9 cellular contexts compared by ENCODE assay signal in the genomic region with DNA sequence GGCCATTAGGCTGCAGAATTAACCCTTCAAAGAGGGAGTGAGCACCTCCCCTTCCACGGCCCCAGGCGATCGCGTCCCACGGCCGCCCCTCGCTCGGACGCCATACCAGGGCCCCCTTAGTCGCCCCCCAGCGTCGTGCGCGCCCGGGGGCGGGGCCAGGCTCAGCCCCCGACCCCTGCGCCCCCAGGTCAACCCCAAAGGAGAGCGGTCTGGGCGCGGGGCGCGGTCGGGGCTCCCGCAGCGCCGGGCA. TPM values are rescaled to one million over a fixed set of nuclear protein-coding genes. Genes with fewer than 3 reads are reported as not detected.
DNase-seq lines count a peak whose midpoint lies in the region; ATAC-seq, FAIRE-seq and TF ChIP-seq lines count a peak whose summit lies in the region.
"Had no signal": no experiment of that assay in that cellular context is flagged by ENCODE, and none has a peak within 500 bp of the region (broad histone marks: within the 10 kb centered on the region; RNA-seq: fewer than 3 reads in every experiment).

No MANE protein-coding gene starts in this region.

- H3K4me3 ChIP-seq in keratinocyte (ENCODE audit: control insufficient read depth in 2 of 3, extremely low read depth in 1 of 3, insufficient read depth in 2 of 3, low read depth in 1 of 3, low read length in 3 of 3) (peak overlapping the region; percentile 67 to 82 (median 77)), stomach smooth muscle (ENCODE audit: low read length in 2 of 2) (peak overlapping the region; percentile 59 to 92)

- dilution Hi-C loops in keratinocyte (cut with MboI; ENCODE audit: extremely low pct_ligation_motif_present, low sequenced_read_pairs): no loop called here

- peak overlapping the region; percentile 99 for H3K4me2 ChIP-seq in keratinocyte (ENCODE audit: control insufficient read depth, extremely low read depth, insufficient read depth, low read depth, low read length)

- H3K36me3 Mint-ChIP-seq in activated naive CD8-positive, alpha-beta T cell treated with anti-CD3 and anti-CD28 coated beads, Interleukin-2, amount 10 ng/mL, durations not matched to agents 7 days and 5 days: peaks cover 13% of the 10 kb centered on the region

- H4K20me1 ChIP-seq in keratinocyte (ENCODE audit: control insufficient read depth, extremely low read depth, insufficient read depth, low read length): peaks cover 10% of the 10 kb centered on the region

- no peak for FAIRE-seq in keratinocyte (lab: Jason Lieb, UNC)
- no peak for FAIRE-seq in D721Med (lab: Jason Lieb, UNC)

- H3K27ac Mint-ChIP-seq in activated naive CD8-positive, alpha-beta T cell treated with anti-CD3 and anti-CD28 coated beads, Interleukin-2, amount 10 ng/mL, durations not matched to agents 7 days and 5 days: peak overlapping the region; percentile 89

- H3K79me2 ChIP-seq in keratinocyte (ENCODE audit: control insufficient read depth, insufficient read depth, low read length): peaks cover 50% of the 10 kb centered on the region

- DNase-seq in NCI-H2227 (lab: John Stamatoyannopoulos, UW; ENCODE audit: unreplicated experiment) (peak; percentile 53), NCI-H2227 treated with DMSO at 0.1 percent for 48 hours (lab: John Stamatoyannopoulos, UW) (no peak), keratinocyte (ENCODE audit: low read depth, low spot score) (no peak), D721Med (ENCODE audit: insufficient read length, low spot score) (no peak), epidermal melanocyte (ENCODE audit: insufficient read length, low spot score) (no peak)
- DNase-seq in activated naive CD8-positive, alpha-beta T cell treated with anti-CD3 and anti-CD28 coated beads, Interleukin-2, amount 10 ng/mL, durations not matched to agents 7 days and 5 days: no peak

- H2AFZ ChIP-seq in keratinocyte (ENCODE audit: control insufficient read depth, low read length): no peak overlapping the region

- H3K27ac ChIP-seq in keratinocyte (ENCODE audit: control insufficient read depth, insufficient read depth, low read length) (peak overlapping the region; percentile 95), stomach smooth muscle (ENCODE audit: low read length) (peak overlapping the region; percentile 97)

- peak overlapping the region; percentile 95 for H3K4me3 Mint-ChIP-seq in activated naive CD8-positive, alpha-beta T cell treated with anti-CD3 and anti-CD28 coated beads, Interleukin-2, amount 10 ng/mL, durations not matched to agents 7 days and 5 days

- peaks cover 6% of the 10 kb centered on the region for H3K9me1 ChIP-seq in keratinocyte (ENCODE audit: control insufficient read depth, extremely low read depth, insufficient read depth, low read length)

- POLR2A ChIA-PET in activated naive CD8-positive, alpha-beta T cell treated with anti-CD3 and anti-CD28 coated beads, Interleukin-2, amount 10 ng/mL, durations not matched to agents 7 days and 5 days (lab: Charles Lee): interaction anchor here (0.6 to 7.4 kb wide), 17 partner anchors 7 to 206 kb away, joined by 3 to 94 read pairs (median 6); partner anchors contain the start of genes ACAP1, CHRNB1, FGF11 and NEURL4

- H3K27me3 ChIP-seq in keratinocyte (ENCODE audit: control insufficient read depth, extremely low read depth, insufficient read depth, low read length) (no peaks in the 10 kb centered on the region), stomach smooth muscle (ENCODE audit: control insufficient read depth in 1 of 2, insufficient read depth in 2 of 2, low read length in 2 of 2) (no peaks in the 10 kb centered on the region)

- no peak for ATAC-seq in activated naive CD8-positive, alpha-beta T cell treated with anti-CD3 and anti-CD28 coated beads, Interleukin-2, amount 10 ng/mL, durations not matched to agents 7 days and 5 days (ENCODE audit: low read depth)
- no peak for ATAC-seq in HG02852 (IDR thresholded peaks at IDR 0.05; ENCODE audit: unreplicated experiment)

- H3K9ac ChIP-seq in keratinocyte (ENCODE audit: control insufficient read depth, extremely low read depth, insufficient read depth, low read length) (peak overlapping the region; percentile 75), stomach smooth muscle (ENCODE audit: low read length in 2 of 2) (peak overlapping the region; percentile 88 to 93)

- no peak for TF ChIP-seq CTCF in keratinocyte (optimal IDR thresholded peaks at IDR 0.05 in 1 of 3, IDR thresholded peaks at IDR 0.05 in 1 of 3, conservative IDR thresholded peaks at IDR 0.05 in 1 of 3; ENCODE audit: extremely low read depth in 1 of 3, insufficient read depth in 2 of 3, low read length in 3 of 3)
- no peak for TF ChIP-seq CTCF in D721Med (IDR thresholded peaks at IDR 0.05; ENCODE audit: insufficient read depth, missing control alignments)

- peaks cover 49% of the 10 kb centered on the region for H3K4me1 Mint-ChIP-seq in activated naive CD8-positive, alpha-beta T cell treated with anti-CD3 and anti-CD28 coated beads, Interleukin-2, amount 10 ng/mL, durations not matched to agents 7 days and 5 days

- H3K27me3 Mint-ChIP-seq in activated naive CD8-positive, alpha-beta T cell treated with anti-CD3 and anti-CD28 coated beads, Interleukin-2, amount 10 ng/mL, durations not matched to agents 7 days and 5 days: no peaks in the 10 kb centered on the region

- H3K9me3 Mint-ChIP-seq in activated naive CD8-positive, alpha-beta T cell treated with anti-CD3 and anti-CD28 coated beads, Interleukin-2, amount 10 ng/mL, durations not matched to agents 7 days and 5 days: no peaks in the 10 kb centered on the region

- no peaks in the 10 kb centered on the region for H3K36me3 ChIP-seq in keratinocyte (ENCODE audit: control insufficient read depth in 2 of 2, extremely low read depth in 1 of 2, insufficient read depth in 2 of 2, low read length in 2 of 2)
- H3K36me3 ChIP-seq in stomach smooth muscle (ENCODE audit: control insufficient read depth in 2 of 2, insufficient read depth in 2 of 2, low read length in 2 of 2): peaks cover 0 to 2% of the 10 kb centered on the region in 2 donors

- H3K9me3 ChIP-seq in keratinocyte (ENCODE audit: control insufficient read depth, low read depth, low read length) (no peaks in the 10 kb centered on the region), stomach smooth muscle (ENCODE audit: control insufficient read depth in 2 of 2, low read length in 2 of 2) (no peaks in the 10 kb centered on the region)

- H3K4me1 ChIP-seq in keratinocyte (ENCODE audit: control insufficient read depth, extremely low read depth, insufficient read depth, low read length) (peaks cover 46% of the 10 kb centered on the region), stomach smooth muscle (ENCODE audit: control insufficient read depth, insufficient read depth, low read length) (peaks cover 55% of the 10 kb centered on the region)

RNA-seq across cellular contexts. Expression of gene ZBTB4, which starts 0.4 kb away (rescaled TPM):
- 10 to 100 TPM; 56.0 to 58.6 TPM for total RNA-seq in activated naive CD8-positive, alpha-beta T cell treated with anti-CD3 and anti-CD28 coated beads, Interleukin-2, amount 10 ng/mL, durations not matched to agents 7 days and 5 days
- polyA plus RNA-seq in keratinocyte: 20.9 to 23.9 TPM (median 21.8 TPM) in 3 replicates
- polyA plus RNA-seq in keratinocyte (2011; ENCODE audit: low read depth): 6.2 TPM
- 21.4 and 23.4 TPM in 2 replicates for polyA plus RNA-seq in keratinocyte (2011; cell fraction: cytosol; rRNA removed)
- 40.6 and 47.4 TPM in 2 replicates for polyA plus RNA-seq in keratinocyte (2011; cell fraction: nucleus; rRNA removed)
- polyA plus RNA-seq in keratinocyte (2012; ENCODE audit: low replicate concordance): 16.9 and 33.9 TPM in 2 replicates
- polyA minus RNA-seq in keratinocyte: 29.2 to 72.7 TPM (median 34.7 TPM) in 3 replicates
- 36.3 TPM for polyA minus RNA-seq in keratinocyte (2011; cell fraction: cytosol; rRNA and poly(A)+ RNA removed)
- polyA minus RNA-seq in keratinocyte (2011; cell fraction: nucleus; rRNA and poly(A)+ RNA removed): 29.5 and 37.9 TPM in 2 replicates

RNA-seq across cellular contexts. Expression of gene SLC35G6, which starts 2.2 kb away (rescaled TPM):
- not detected for total RNA-seq in activated naive CD8-positive, alpha-beta T cell treated with anti-CD3 and anti-CD28 coated beads, Interleukin-2, amount 10 ng/mL, durations not matched to agents 7 days and 5 days
- polyA plus RNA-seq in keratinocyte: not detected in 3 replicates
- polyA plus RNA-seq in keratinocyte (2011; ENCODE audit: low read depth): not detected
- not detected in 2 replicates for polyA plus RNA-seq in keratinocyte (2011; cell fraction: cytosol; rRNA removed)
- not detected in 2 replicates for polyA plus RNA-seq in keratinocyte (2011; cell fraction: nucleus; rRNA removed)
- polyA plus RNA-seq in keratinocyte (2012; ENCODE audit: low replicate concordance): 0.06 TPM in 1 of 2 replicates, not detected in the other
- polyA minus RNA-seq in keratinocyte: not detected in 3 replicates
- not detected for polyA minus RNA-seq in keratinocyte (2011; cell fraction: cytosol; rRNA and poly(A)+ RNA removed)
- polyA minus RNA-seq in keratinocyte (2011; cell fraction: nucleus; rRNA and poly(A)+ RNA removed): not detected in 2 replicates
- total RNA-seq: LHCN-M2 had no signal

RNA-seq across cellular contexts. Expression of gene POLR2A, which starts 5.1 kb away (rescaled TPM):
- total RNA-seq in activated naive CD8-positive, alpha-beta T cell treated with anti-CD3 and anti-CD28 coated beads, Interleukin-2, amount 10 ng/mL, durations not matched to agents 7 days and 5 days: 100 to 1,000 TPM; 192 to 214 TPM
- polyA plus RNA-seq in keratinocyte: 8.3 to 24.3 TPM (median 17.5 TPM) in 3 replicates
- polyA plus RNA-seq in keratinocyte (2011; ENCODE audit: low read depth): 139 TPM
- polyA plus RNA-seq in keratinocyte (2011; cell fraction: cytosol; rRNA removed): 16.2 and 20.7 TPM in 2 replicates
- 171 and 196 TPM in 2 replicates for polyA plus RNA-seq in keratinocyte (2011; cell fraction: nucleus; rRNA removed)
- polyA plus RNA-seq in keratinocyte (2012; ENCODE audit: low replicate concordance): 82.7 and 87.2 TPM in 2 replicates
- 198 to 366 TPM (median 250 TPM) in 3 replicates for polyA minus RNA-seq in keratinocyte
- 118 TPM for polyA minus RNA-seq in keratinocyte (2011; cell fraction: cytosol; rRNA and poly(A)+ RNA removed)
- 310 and 430 TPM in 2 replicates for polyA minus RNA-seq in keratinocyte (2011; cell fraction: nucleus; rRNA and poly(A)+ RNA removed)

RNA-seq across cellular contexts. Expression of gene CHRNB1, which starts 34.2 kb away (rescaled TPM):
- 10 to 100 TPM; 15.2 to 15.7 TPM for total RNA-seq in activated naive CD8-positive, alpha-beta T cell treated with anti-CD3 and anti-CD28 coated beads, Interleukin-2, amount 10 ng/mL, durations not matched to agents 7 days and 5 days
- 13.1 to 51.3 TPM (median 22.0 TPM) in 3 replicates for polyA plus RNA-seq in keratinocyte
- 14.3 TPM for polyA plus RNA-seq in keratinocyte (2011; ENCODE audit: low read depth)
- polyA plus RNA-seq in keratinocyte (2011; cell fraction: cytosol; rRNA removed): 15.8 and 16.7 TPM in 2 replicates
- 47.0 and 51.6 TPM in 2 replicates for polyA plus RNA-seq in keratinocyte (2011; cell fraction: nucleus; rRNA removed)
- 19.7 and 32.4 TPM in 2 replicates for polyA plus RNA-seq in keratinocyte (2012; ENCODE audit: low replicate concordance)
- polyA minus RNA-seq in keratinocyte: 11.3 to 63.6 TPM (median 19.1 TPM) in 3 replicates
- 5.2 TPM for polyA minus RNA-seq in keratinocyte (2011; cell fraction: cytosol; rRNA and poly(A)+ RNA removed)
- 9.8 and 14.5 TPM in 2 replicates for polyA minus RNA-seq in keratinocyte (2011; cell fraction: nucleus; rRNA and poly(A)+ RNA removed)

RNA-seq across cellular contexts. Expression of gene FGF11, which starts 39.8 kb away (rescaled TPM):
- 10 to 100 TPM; 25.4 to 28.5 TPM for total RNA-seq in activated naive CD8-positive, alpha-beta T cell treated with anti-CD3 and anti-CD28 coated beads, Interleukin-2, amount 10 ng/mL, durations not matched to agents 7 days and 5 days
- 27.4 to 46.9 TPM (median 30.4 TPM) in 3 replicates for polyA plus RNA-seq in keratinocyte
- 14.9 TPM for polyA plus RNA-seq in keratinocyte (2011; ENCODE audit: low read depth)
- polyA plus RNA-seq in keratinocyte (2011; cell fraction: cytosol; rRNA removed): 45.9 and 47.6 TPM in 2 replicates
- polyA plus RNA-seq in keratinocyte (2011; cell fraction: nucleus; rRNA removed): 165 and 202 TPM in 2 replicates
- polyA plus RNA-seq in keratinocyte (2012; ENCODE audit: low replicate concordance): 29.9 and 49.7 TPM in 2 replicates
- polyA minus RNA-seq in keratinocyte: 24.2 to 86.0 TPM (median 49.7 TPM) in 3 replicates
- 28.6 TPM for polyA minus RNA-seq in keratinocyte (2011; cell fraction: cytosol; rRNA and poly(A)+ RNA removed)
- polyA minus RNA-seq in keratinocyte (2011; cell fraction: nucleus; rRNA and poly(A)+ RNA removed): 29.1 and 38.2 TPM in 2 replicates
